In the genomic region with DNA sequence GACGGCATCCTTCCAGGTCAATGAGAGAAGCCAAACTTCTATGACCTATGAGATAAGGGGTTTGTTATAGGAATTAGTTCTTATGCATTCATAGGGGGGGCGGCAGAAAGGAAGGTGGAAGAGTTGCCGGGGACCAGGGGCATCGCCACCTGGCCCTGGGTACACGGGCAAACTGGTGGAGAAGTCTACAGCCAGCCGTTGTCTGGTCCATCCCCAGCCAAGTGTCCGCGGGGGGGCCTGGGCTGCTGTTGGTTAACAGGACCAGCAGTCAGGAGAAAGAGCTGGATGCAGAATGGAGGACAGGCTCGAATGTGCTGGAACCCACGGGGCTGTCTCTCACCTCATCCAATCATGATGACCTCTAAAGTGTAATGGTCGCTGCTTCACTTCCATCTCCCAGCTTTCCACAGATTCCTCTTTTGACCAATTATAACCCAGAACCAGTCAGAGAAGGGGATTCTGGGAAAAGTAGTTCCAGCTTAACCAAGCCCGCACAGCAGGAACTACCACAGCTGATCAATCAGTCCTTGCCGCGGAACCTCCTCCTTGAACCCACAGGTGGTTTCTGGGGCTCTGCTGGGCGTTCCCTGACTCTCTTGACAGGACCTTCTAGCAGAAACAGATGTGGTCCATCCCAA, we compare ENCODE assay signal across 25 cellular contexts. TPM values are rescaled to one million over a fixed set of nuclear protein-coding genes. Genes with fewer than 3 reads are reported as not detected.
DNase-seq lines count a peak whose midpoint lies in the region; FAIRE-seq and TF ChIP-seq lines count a peak whose summit lies in the region.
"Had no signal": no experiment of that assay in that cellular context is flagged by ENCODE, and none has a peak within 500 bp of the region (broad histone marks: within the 10 kb centered on the region; RNA-seq: fewer than 3 reads in every experiment).

No MANE protein-coding gene starts in this region.

- H3K9ac ChIP-seq in SK-N-SH (no peak overlapping the region), duodenal mucosa (ENCODE audit: low read depth in 1 of 2, low read length in 2 of 2) (peak overlapping the region; percentile 15 to 19), neuronal stem cell (ENCODE audit: low read depth, low read length, poor library complexity) (no peak overlapping the region)

- TF ChIP-seq EP300 in SK-N-SH (IDR thresholded peaks at IDR 0.05; ENCODE audit: borderline replicate concordance in 1 of 2, low read depth in 1 of 2, low read length in 1 of 2): no peak

- H3K79me1 ChIP-seq in neuronal stem cell (ENCODE audit: low read depth, low read length): no peaks in the 10 kb centered on the region

- no peaks in the 10 kb centered on the region for H3K9me2 ChIP-seq in SK-N-SH

- no peak overlapping the region for H2BK5ac ChIP-seq in neuronal stem cell (ENCODE audit: low read length)

- no peaks in the 10 kb centered on the region for H4K20me1 ChIP-seq in SK-N-SH (ENCODE audit: insufficient read depth)

- H3K79me2 ChIP-seq in SK-N-SH (ENCODE audit: insufficient read depth): no peaks in the 10 kb centered on the region; the same call in 1 of the 2 replicates

- H4K91ac ChIP-seq in neuronal stem cell (ENCODE audit: low read depth, low read length, poor library complexity): no peak overlapping the region

- POLR2A ChIA-PET in SK-N-SH (lab: Yijun Ruan, JAX): interaction anchor here (1.2 kb wide), 1 partner anchor 15 kb away, joined by 4 read pairs; no protein-coding TSS in a partner anchor

- H3K4ac ChIP-seq in neuronal stem cell (ENCODE audit: low read length): no peak overlapping the region

- H3K36me3 ChIP-seq in SK-N-SH (replicated peaks in 1 of 2; ENCODE audit: control insufficient read depth in 1 of 2, insufficient read depth in 2 of 2, low read length in 1 of 2) (no peaks in the 10 kb centered on the region), duodenal mucosa (ENCODE audit: control insufficient read depth in 1 of 2, insufficient read depth in 2 of 2, low read length in 2 of 2) (no peaks in the 10 kb centered on the region), neuronal stem cell (replicated peaks in 1 of 2; ENCODE audit: control insufficient read depth in 2 of 2, insufficient read depth in 2 of 2, low read length in 2 of 2) (no peaks in the 10 kb centered on the region)
- H3K36me3 ChIP-seq: esophagus muscularis mucosa, SJCRH30, WERI-Rb-1 had no signal

- H3K27ac ChIP-seq in SK-N-SH (ENCODE audit: low read depth in 2 of 2, low read length in 1 of 2): no peak overlapping the region
- peak overlapping the region; percentile 43 for H3K27ac ChIP-seq in duodenal mucosa (ENCODE audit: low read depth, low read length)
- no peak overlapping the region for H3K27ac ChIP-seq in neuronal stem cell (replicated peaks; ENCODE audit: low read length)
- H3K27ac ChIP-seq: esophagus muscularis mucosa, PC-9, SJCRH30, WERI-Rb-1 had no signal

- no peak overlapping the region for H2AFZ ChIP-seq in SK-N-SH (ENCODE audit: low read depth)
- no peak overlapping the region for H2AFZ ChIP-seq in neuronal stem cell (ENCODE audit: low read length)
- H2AFZ ChIP-seq: PC-9 had no signal

- H2BK15ac ChIP-seq in neuronal stem cell (ENCODE audit: low read length): no peak overlapping the region

- H3F3A ChIP-seq in SK-N-SH (replicated peaks; ENCODE audit: insufficient read depth): peaks cover 10% of the 10 kb centered on the region

- no peak overlapping the region for H2BK120ac ChIP-seq in neuronal stem cell (ENCODE audit: low read depth, low read length)

- peak overlapping the region; percentile 29 for H2AK5ac ChIP-seq in neuronal stem cell (ENCODE audit: low read depth, low read length)

- TF ChIP-seq RAD21 in SK-N-SH (IDR thresholded peaks at IDR 0.05; ENCODE audit: low read length): no peak

- WGBS in SK-N-SH (ENCODE audit: low lambda C conversion rate): 85% methylated on average over 12 of the region's 15 CpGs
- no CpG with 5 or more reads among the region's 15 CpGs for WGBS in neuronal stem cell (ENCODE audit: extremely low coverage in 2 of 2, insufficient read length in 2 of 2, insufficient replicate concordance in 1 of 2), 2 donors

- DNase-seq in SK-N-SH (no peak), neuronal stem cell (ENCODE audit: low spot score) (no peak), cerebellum (ENCODE audit: low spot score) (no peak), GM03348 (ENCODE audit: low spot score) (no peak), NCI-H187 (lab: John Stamatoyannopoulos, UW) (no peak), superior temporal gyrus (ENCODE audit: extremely low spot score) (no peak)
- DNase-seq: activated CD4-positive, alpha-beta T cell treated with anti-CD3 and anti-CD28 coated beads, Interleukin-2, amount 50 U/mL, for 4 hours; activated CD8-positive, alpha-beta memory T cell treated with anti-CD3 and anti-CD28 coated beads, Interleukin-2, amount 50 U/mL, for 4 hours; CD4-positive, alpha-beta memory T cell; effector memory CD8-positive, alpha-beta T cell; GDM1; Kasumi-1; naive thymus-derived CD8-positive, alpha-beta T cell; NCI-H1048; NCI-H2081; NCI-H345; NCI-H774; PC-9; SJCRH30; stimulated activated CD4-positive, alpha-beta T cell treated with anti-CD3 and anti-CD28 coated beads, Interleukin-1b, Interleukin-23, amount 100 ng/mL, for 48 hours; WERI-Rb-1 had no signal

- CTCF ChIA-PET in SK-N-SH (lab: Yijun Ruan, JAX): interaction anchor here (0.7 to 2.3 kb wide), 3 partner anchors 16 to 134 kb away, joined by 3 to 13 read pairs (median 3); a partner anchor contains a TSS

- H3K14ac ChIP-seq in neuronal stem cell (ENCODE audit: low read length): no peak overlapping the region

- H3K4me3 ChIP-seq in SK-N-SH (ENCODE audit: low read depth in 2 of 2, low read length in 1 of 2) (no peak overlapping the region), duodenal mucosa (ENCODE audit: low read depth in 1 of 2, low read length in 2 of 2) (peak overlapping the region; percentile 26 to 52), neuronal stem cell (ENCODE audit: low read length in 2 of 2) (no peak overlapping the region)
- H3K4me3 ChIP-seq: esophagus muscularis mucosa, PC-9, SJCRH30 had no signal

- H3K4me2 ChIP-seq in SK-N-SH (peak overlapping the region; percentile 46; the same call in 1 of the 2 replicates), neuronal stem cell (ENCODE audit: insufficient read depth, low read length, poor library complexity, severe bottlenecking) (no peak overlapping the region)
- H3K4me2 ChIP-seq: PC-9 had no signal

- H3K27me3 ChIP-seq in SK-N-SH (ENCODE audit: insufficient read depth) (no peaks in the 10 kb centered on the region), duodenal mucosa (ENCODE audit: control insufficient read depth in 1 of 2, insufficient read depth in 2 of 2, low read length in 2 of 2) (no peaks in the 10 kb centered on the region), neuronal stem cell (ENCODE audit: control insufficient read depth in 3 of 3, insufficient read depth in 3 of 3, low read depth in 1 of 3, low read length in 3 of 3) (no peaks in the 10 kb centered on the region)
- H3K27me3 ChIP-seq: esophagus muscularis mucosa, SJCRH30 had no signal

- H3K4me1 ChIP-seq in SK-N-SH (ENCODE audit: control insufficient read depth in 1 of 2, insufficient read depth in 2 of 2, low read depth in 1 of 2, low read length in 1 of 2) (peaks cover 11 to 19% of the 10 kb centered on the region in 2 experiments; a peak in 2 of 4 replicates), duodenal mucosa (ENCODE audit: control insufficient read depth in 1 of 2, insufficient read depth in 2 of 2, low read length in 2 of 2) (peaks cover 44 to 58% of the 10 kb centered on the region in 2 donors), neuronal stem cell (ENCODE audit: control insufficient read depth in 2 of 2, insufficient read depth in 1 of 2, low read depth in 1 of 2, low read length in 2 of 2) (peaks cover 0 to 2% of the 10 kb centered on the region in 2 donors)

- no peak for TF ChIP-seq CTCF in SK-N-SH (IDR thresholded peaks at IDR 0.05)

- no peak overlapping the region for H4K8ac ChIP-seq in neuronal stem cell (ENCODE audit: low read depth, low read length)

- H2BK12ac ChIP-seq in neuronal stem cell (ENCODE audit: low read length): no peak overlapping the region

- peak overlapping the region; percentile 82 for H3K18ac ChIP-seq in neuronal stem cell (ENCODE audit: low read length)

- FAIRE-seq in G401.6 (lab: Jason Lieb, UNC): peak; percentile 13

- H3K9me3 ChIP-seq in SK-N-SH (no peaks in the 10 kb centered on the region), duodenal mucosa (ENCODE audit: control insufficient read depth in 1 of 2, low read length in 2 of 2) (no peaks in the 10 kb centered on the region), neuronal stem cell (replicated peaks in 1 of 2; ENCODE audit: control insufficient read depth in 2 of 2, insufficient read depth in 1 of 2, low read depth in 1 of 2, low read length in 2 of 2) (no peaks in the 10 kb centered on the region)
- H3K9me3 ChIP-seq: esophagus muscularis mucosa, SJCRH30 had no signal

- H3K23ac ChIP-seq in neuronal stem cell (ENCODE audit: low read depth, low read length, poor library complexity): no peak overlapping the region

TF ChIP-seq in SK-N-SH, 30 proteins besides CTCF, POLR2A, EP300 and RAD21 (continues in another document):
- no peak for TF ChIP-seq EZH2phosphoT487 (IDR thresholded peaks at IDR 0.05; ENCODE audit: borderline replicate concordance, low read depth)
- TF ChIP-seq NFIC (IDR thresholded peaks at IDR 0.05; ENCODE audit: borderline replicate concordance): no peak
- no peak for TF ChIP-seq RFX5 (IDR thresholded peaks at IDR 0.05; ENCODE audit: low read length)
- TF ChIP-seq TCF12 (IDR thresholded peaks at IDR 0.05): no peak
- TF ChIP-seq FOXJ3 (CRISPR knock-in tag; IDR thresholded peaks at IDR 0.05): no peak
- TF ChIP-seq RXRA (IDR thresholded peaks at IDR 0.05; ENCODE audit: borderline replicate concordance, low read depth): no peak
- TF ChIP-seq MXI1 (IDR thresholded peaks at IDR 0.05; ENCODE audit: low read depth, low read length): no peak
- no peak for TF ChIP-seq FOSL2 (IDR thresholded peaks at IDR 0.05; ENCODE audit: borderline replicate concordance, low read depth)
- TF ChIP-seq, protein P1, sequence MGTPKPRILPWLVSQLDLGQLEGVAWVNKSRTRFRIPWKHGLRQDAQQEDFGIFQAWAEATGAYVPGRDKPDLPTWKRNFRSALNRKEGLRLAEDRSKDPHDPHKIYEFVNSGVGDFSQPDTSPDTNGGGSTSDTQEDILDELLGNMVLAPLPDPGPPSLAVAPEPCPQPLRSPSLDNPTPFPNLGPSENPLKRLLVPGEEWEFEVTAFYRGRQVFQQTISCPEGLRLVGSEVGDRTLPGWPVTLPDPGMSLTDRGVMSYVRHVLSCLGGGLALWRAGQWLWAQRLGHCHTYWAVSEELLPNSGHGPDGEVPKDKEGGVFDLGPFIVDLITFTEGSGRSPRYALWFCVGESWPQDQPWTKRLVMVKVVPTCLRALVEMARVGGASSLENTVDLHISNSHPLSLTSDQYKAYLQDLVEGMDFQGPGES (IDR thresholded peaks at IDR 0.05; ENCODE audit: low read depth, low read length): no peak
- TF ChIP-seq ELF1 (IDR thresholded peaks at IDR 0.05): no peak

RNA-seq across cellular contexts. Expression of a gene that starts 17.8 kb away (rescaled TPM):
- 20.5 and 25.6 TPM in 2 replicates for polyA plus RNA-seq in SK-N-SH (2012; rRNA removed)
- polyA plus RNA-seq in SK-N-SH (2012; cell fraction: cytosol; rRNA removed): 18.6 and 23.4 TPM in 2 replicates
- polyA plus RNA-seq in SK-N-SH (2012; cell fraction: nucleus; rRNA removed): 18.5 and 19.6 TPM in 2 replicates
- polyA plus RNA-seq in neuronal stem cell (2013, experiment 1 of 2): 9.6 TPM
- polyA plus RNA-seq in neuronal stem cell (2013, experiment 2 of 2): 9.7 TPM
- 4.7 TPM for total RNA-seq in cerebellum
- total RNA-seq: activated T-helper 17 cell treated with anti-CD3 and anti-CD28 coated beads, Interleukin-2, amount 50 U/mL, for 72 hours; naive thymus-derived CD8-positive, alpha-beta T cell had no signal
- polyA plus RNA-seq: CD4-positive, alpha-beta memory T cell; naive thymus-derived CD8-positive, alpha-beta T cell had no signal

Comparison
In these comparisons a context has a peak if more than half of its experiments do, and no peak if none do; other contexts are left out.
1. H3K4me3 ChIP-seq: peak in duodenal mucosa (2 of 2); none in SK-N-SH (0 of 2) and neuronal stem cell (0 of 2).
2. H3K9ac ChIP-seq: peak in duodenal mucosa (2 of 2); none in SK-N-SH (single experiment) and neuronal stem cell (single experiment).